In genomic region chr5:180081481-180081880, GRCh38 we compare ENCODE assay signal across 1 cellular context.
TF ChIP-seq lines count a peak whose summit lies in the region.

No MANE protein-coding gene starts in this region.

TF ChIP-seq in HepG2, 621 proteins besides CTCF, POLR2A, EP300 and RAD21 (continued from another document):
- TF ChIP-seq ZNF724P (CRISPR knock-in tag; IDR thresholded peaks at IDR 0.05; ENCODE audit: borderline replicate concordance): no peak
- TF ChIP-seq ZNF775 (CRISPR knock-in tag; IDR thresholded peaks at IDR 0.05; ENCODE audit: borderline replicate concordance): no peak
- 0 out of 2 replicates have a peak, but pooled peaks have one; percentile 15 for TF ChIP-seq TBX2 (CRISPR knock-in tag; IDR thresholded peaks at IDR 0.05; ENCODE audit: borderline replicate concordance)
- TF ChIP-seq SRSF4 (IDR thresholded peaks at IDR 0.05; ENCODE audit: low read depth, low read length, poor library complexity, severe bottlenecking): no peak
- no peak for TF ChIP-seq CCAR2 (optimal IDR thresholded peaks at IDR 0.05; ENCODE audit: low read depth, low read length)
- no peak for TF ChIP-seq SKI (IDR thresholded peaks at IDR 0.05; ENCODE audit: partially characterized antibody)
- no peak for TF ChIP-seq KLF9 (CRISPR knock-in tag; IDR thresholded peaks at IDR 0.05; ENCODE audit: low read depth)
- TF ChIP-seq RXRA (CRISPR knock-in tag; IDR thresholded peaks at IDR 0.05): no peak
- no peak for TF ChIP-seq ZNF709 (CRISPR knock-in tag; IDR thresholded peaks at IDR 0.05)
- TF ChIP-seq ZNF569 (CRISPR knock-in tag; IDR thresholded peaks at IDR 0.05; ENCODE audit: borderline replicate concordance): no peak
- TF ChIP-seq RCOR2 (CRISPR knock-in tag; IDR thresholded peaks at IDR 0.05): no peak
- no peak for TF ChIP-seq NKX3-1 (CRISPR knock-in tag; IDR thresholded peaks at IDR 0.05)
- no peak for TF ChIP-seq MTA1 (CRISPR knock-in tag; IDR thresholded peaks at IDR 0.05; ENCODE audit: borderline replicate concordance)
- TF ChIP-seq CEBPB (IDR thresholded peaks at IDR 0.05; ENCODE audit: borderline replicate concordance, low read depth, low read length): 0 out of 2 replicates have a peak, but pooled peaks have one; percentile 14
- no peak for TF ChIP-seq HIVEP1 (CRISPR knock-in tag; IDR thresholded peaks at IDR 0.05)
- TF ChIP-seq, protein P1, sequence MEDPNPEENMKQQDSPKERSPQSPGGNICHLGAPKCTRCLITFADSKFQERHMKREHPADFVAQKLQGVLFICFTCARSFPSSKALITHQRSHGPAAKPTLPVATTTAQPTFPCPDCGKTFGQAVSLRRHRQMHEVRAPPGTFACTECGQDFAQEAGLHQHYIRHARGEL (CRISPR knock-in tag; IDR thresholded peaks at IDR 0.05): no peak
- peak; percentile 18; the same call in 1 of the 2 replicates for TF ChIP-seq SAP130 (CRISPR knock-in tag; IDR thresholded peaks at IDR 0.05; ENCODE audit: low read depth)
- no peak for TF ChIP-seq ZMYM4 (CRISPR knock-in tag; IDR thresholded peaks at IDR 0.05)
- no peak for TF ChIP-seq ZNF484 (CRISPR knock-in tag; IDR thresholded peaks at IDR 0.05; ENCODE audit: borderline replicate concordance, low read depth)
- no peak for TF ChIP-seq PREB (CRISPR knock-in tag; IDR thresholded peaks at IDR 0.05)
- TF ChIP-seq ZBTB7A (CRISPR knock-in tag; IDR thresholded peaks at IDR 0.05): no peak
- no peak for TF ChIP-seq POLR2G (IDR thresholded peaks at IDR 0.05; ENCODE audit: low read depth, low read length)
- TF ChIP-seq FOXA3 (CRISPR knock-in tag; IDR thresholded peaks at IDR 0.05): peak; percentile 37; the same call in 1 of the 2 replicates
- no peak for TF ChIP-seq DNMT1 (CRISPR knock-in tag; IDR thresholded peaks at IDR 0.05)
- TF ChIP-seq ERF (CRISPR knock-in tag; IDR thresholded peaks at IDR 0.05): no peak
- TF ChIP-seq KDM4B (CRISPR knock-in tag; IDR thresholded peaks at IDR 0.05): no peak
- no peak for TF ChIP-seq ZNF205 (CRISPR knock-in tag; IDR thresholded peaks at IDR 0.05)
- no peak for TF ChIP-seq ZNF558 (CRISPR knock-in tag; IDR thresholded peaks at IDR 0.05; ENCODE audit: borderline replicate concordance)
- TF ChIP-seq, protein P2, sequence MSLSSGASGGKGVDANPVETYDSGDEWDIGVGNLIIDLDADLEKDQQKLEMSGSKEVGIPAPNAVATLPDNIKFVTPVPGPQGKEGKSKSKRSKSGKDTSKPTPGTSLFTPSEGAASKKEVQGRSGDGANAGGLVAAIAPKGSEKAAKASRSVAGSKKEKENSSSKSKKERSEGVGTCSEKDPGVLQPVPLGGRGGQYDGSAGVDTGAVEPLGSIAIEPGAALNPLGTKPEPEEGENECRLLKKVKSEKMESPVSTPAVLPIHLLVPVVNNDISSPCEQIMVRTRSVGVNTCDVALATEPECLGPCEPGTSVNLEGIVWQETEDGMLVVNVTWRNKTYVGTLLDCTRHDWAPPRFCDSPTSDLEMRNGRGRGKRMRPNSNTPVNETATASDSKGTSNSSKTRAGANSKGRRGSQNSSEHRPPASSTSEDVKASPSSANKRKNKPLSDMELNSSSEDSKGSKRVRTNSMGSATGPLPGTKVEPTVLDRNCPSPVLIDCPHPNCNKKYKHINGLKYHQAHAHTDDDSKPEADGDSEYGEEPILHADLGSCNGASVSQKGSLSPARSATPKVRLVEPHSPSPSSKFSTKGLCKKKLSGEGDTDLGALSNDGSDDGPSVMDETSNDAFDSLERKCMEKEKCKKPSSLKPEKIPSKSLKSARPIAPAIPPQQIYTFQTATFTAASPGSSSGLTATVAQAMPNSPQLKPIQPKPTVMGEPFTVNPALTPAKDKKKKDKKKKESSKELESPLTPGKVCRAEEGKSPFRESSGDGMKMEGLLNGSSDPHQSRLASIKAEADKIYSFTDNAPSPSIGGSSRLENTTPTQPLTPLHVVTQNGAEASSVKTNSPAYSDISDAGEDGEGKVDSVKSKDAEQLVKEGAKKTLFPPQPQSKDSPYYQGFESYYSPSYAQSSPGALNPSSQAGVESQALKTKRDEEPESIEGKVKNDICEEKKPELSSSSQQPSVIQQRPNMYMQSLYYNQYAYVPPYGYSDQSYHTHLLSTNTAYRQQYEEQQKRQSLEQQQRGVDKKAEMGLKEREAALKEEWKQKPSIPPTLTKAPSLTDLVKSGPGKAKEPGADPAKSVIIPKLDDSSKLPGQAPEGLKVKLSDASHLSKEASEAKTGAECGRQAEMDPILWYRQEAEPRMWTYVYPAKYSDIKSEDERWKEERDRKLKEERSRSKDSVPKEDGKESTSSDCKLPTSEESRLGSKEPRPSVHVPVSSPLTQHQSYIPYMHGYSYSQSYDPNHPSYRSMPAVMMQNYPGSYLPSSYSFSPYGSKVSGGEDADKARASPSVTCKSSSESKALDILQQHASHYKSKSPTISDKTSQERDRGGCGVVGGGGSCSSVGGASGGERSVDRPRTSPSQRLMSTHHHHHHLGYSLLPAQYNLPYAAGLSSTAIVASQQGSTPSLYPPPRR (CRISPR knock-in tag; IDR thresholded peaks at IDR 0.05; ENCODE audit: borderline replicate concordance): peak; percentile 69; the same call in 1 of the 2 replicates
- no peak for TF ChIP-seq TAF1 (CRISPR knock-in tag; IDR thresholded peaks at IDR 0.05)
- TF ChIP-seq MYNN (CRISPR knock-in tag; IDR thresholded peaks at IDR 0.05; ENCODE audit: low read depth): no peak
- TF ChIP-seq NFE2 (CRISPR knock-in tag; IDR thresholded peaks at IDR 0.05): no peak
- no peak for TF ChIP-seq RBAK (CRISPR knock-in tag; IDR thresholded peaks at IDR 0.05)
- TF ChIP-seq MBD4 (IDR thresholded peaks at IDR 0.05; ENCODE audit: borderline replicate concordance, low read length): no peak
- no peak for TF ChIP-seq ZNF354B (CRISPR knock-in tag; IDR thresholded peaks at IDR 0.05)
- TF ChIP-seq TCF7 (IDR thresholded peaks at IDR 0.05; ENCODE audit: low read depth): no peak
- no peak for TF ChIP-seq FOXA1 (IDR thresholded peaks at IDR 0.05)
- peak; percentile 47; the same call in 1 of the 2 replicates for TF ChIP-seq FOXA1 (CRISPR knock-in tag; IDR thresholded peaks at IDR 0.05)
- no peak for TF ChIP-seq TRAFD1 (CRISPR knock-in tag; IDR thresholded peaks at IDR 0.05; ENCODE audit: borderline replicate concordance)
- no peak for TF ChIP-seq ATM (IDR thresholded peaks at IDR 0.05; ENCODE audit: borderline replicate concordance)
- TF ChIP-seq CENPT (CRISPR knock-in tag; IDR thresholded peaks at IDR 0.05; ENCODE audit: low read depth): no peak
- no peak for TF ChIP-seq ZNF577 (CRISPR knock-in tag; IDR thresholded peaks at IDR 0.05; ENCODE audit: borderline replicate concordance, low read depth)
- TF ChIP-seq ZSCAN20 (CRISPR knock-in tag; IDR thresholded peaks at IDR 0.05; ENCODE audit: borderline replicate concordance): no peak
- no peak for TF ChIP-seq ZNF24 (IDR thresholded peaks at IDR 0.05)
- no peak for TF ChIP-seq ZNF7 (CRISPR knock-in tag; IDR thresholded peaks at IDR 0.05)
- no peak for TF ChIP-seq HNRNPH1 (optimal IDR thresholded peaks at IDR 0.05; ENCODE audit: low read depth, low read length)
- no peak for TF ChIP-seq ZNF737 (CRISPR knock-in tag; IDR thresholded peaks at IDR 0.05; ENCODE audit: borderline replicate concordance)
- TF ChIP-seq ZNF207 (IDR thresholded peaks at IDR 0.05; ENCODE audit: borderline replicate concordance): no peak
- TF ChIP-seq JUNB (CRISPR knock-in tag; IDR thresholded peaks at IDR 0.05; ENCODE audit: borderline replicate concordance): no peak
- 0 out of 2 replicates have a peak, but pooled peaks have one; percentile 23 for TF ChIP-seq MEF2D (CRISPR knock-in tag; IDR thresholded peaks at IDR 0.05)
- TF ChIP-seq SP5 (CRISPR knock-in tag; IDR thresholded peaks at IDR 0.05; ENCODE audit: borderline replicate concordance, low read depth): peak; percentile 58; the same call in 1 of the 2 replicates
- no peak for TF ChIP-seq SIN3A (IDR thresholded peaks at IDR 0.05; ENCODE audit: borderline replicate concordance, low read depth, low read length)
